In genomic region chrX:49291615-49292337, GRCh38 we compare ENCODE assay signal across 1 cellular context.
A peak's percentile ranks its signal among the peaks of the same experiment; 100 is the strongest.
TF ChIP-seq lines count a peak whose summit lies in the region.

No MANE protein-coding gene starts in this region.

TF ChIP-seq in H1, 55 proteins besides CTCF, POLR2A, EP300 and RAD21:
- TF ChIP-seq SRF (IDR thresholded peaks at IDR 0.05; ENCODE audit: low read depth, low read length), result no peak
- no peak for TF ChIP-seq BACH1 (IDR thresholded peaks at IDR 0.05; ENCODE audit: low read length)
- TF ChIP-seq SIRT6 (IDR thresholded peaks at IDR 0.05; ENCODE audit: low read length), result no peak
- TF ChIP-seq EGR1 (IDR thresholded peaks at IDR 0.05; ENCODE audit: borderline replicate concordance, low read depth, low read length), result no peak
- 0 out of 2 replicates have a peak, but pooled peaks have one; percentile 21 for TF ChIP-seq CREB1 (IDR thresholded peaks at IDR 0.05)
- TF ChIP-seq YY1 (IDR thresholded peaks at IDR 0.05; ENCODE audit: low read depth, low read length), result 0 out of 2 replicates have a peak, but pooled peaks have one; percentile 40
